Comparison of ENCODE assay signal across 17 cellular contexts in the genomic region with DNA sequence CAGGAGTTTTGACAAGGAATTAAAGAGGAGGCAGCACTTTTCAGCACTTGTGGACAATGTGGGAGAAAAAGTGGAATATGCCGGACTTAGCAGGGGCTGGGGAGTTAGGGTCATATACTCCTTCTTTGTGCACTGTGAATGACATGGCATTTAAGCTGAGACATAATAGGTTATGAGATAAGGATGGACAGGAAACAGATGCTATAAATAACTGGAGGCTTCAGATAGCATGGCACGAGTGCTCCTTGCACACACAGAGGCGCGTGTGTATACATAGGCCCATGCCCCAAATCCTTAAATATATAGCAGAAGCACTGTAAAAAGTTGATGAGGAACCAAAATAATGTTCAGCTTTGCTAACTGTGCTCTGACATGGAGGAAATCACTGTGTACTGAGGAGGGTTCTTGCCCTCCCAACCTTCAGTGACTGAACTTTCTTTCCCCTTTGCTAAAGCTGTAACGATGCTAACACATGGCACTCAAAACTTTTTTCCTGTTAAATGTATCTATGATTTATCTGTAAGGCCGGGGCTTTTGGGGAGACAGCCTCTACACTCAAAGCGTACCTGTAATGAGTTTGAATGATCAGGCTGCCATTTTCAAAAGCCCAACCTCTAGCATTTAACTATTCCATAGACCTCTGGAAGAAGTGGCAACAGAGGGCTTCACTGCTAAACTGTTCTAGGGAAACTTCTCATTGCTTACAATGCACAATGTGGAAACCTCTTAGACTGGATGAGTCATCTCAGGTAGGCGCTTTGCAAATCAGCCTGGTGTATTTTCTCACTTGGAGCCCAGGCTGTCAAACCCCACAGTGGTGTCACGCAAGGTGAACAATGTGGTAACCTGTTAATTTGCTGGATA.
"Had no signal": no experiment of that assay in that cellular context is flagged by ENCODE, and none has a peak within 500 bp of the region (broad histone marks: within the 10 kb centered on the region; RNA-seq: fewer than 3 reads in every experiment).

No MANE protein-coding gene starts in this region.

- H3K4me1 ChIP-seq: gastrocnemius medialis, right lobe of liver had no signal

- H3K36me3 ChIP-seq: gastrocnemius medialis, right lobe of liver had no signal

- ATAC-seq: activated CD4-positive, CD25-positive, alpha-beta regulatory T cell treated with anti-CD3 and anti-CD28 coated beads, Interleukin-2, amount 50 U/mL, for 24 hours; gastrocnemius medialis; natural killer cell treated with Interleukin-12 subunit alpha and Interleukin-12 subunit beta and Interleukin-15 and Interleukin-18, amount 100 ng/mL, for 72 hours; right lobe of liver had no signal

- H3K27me3 ChIP-seq: gastrocnemius medialis, right lobe of liver had no signal

- H3K4me3 ChIP-seq: dorsolateral prefrontal cortex, gastrocnemius medialis, right lobe of liver, smooth muscle cell had no signal

- H3K4me2 ChIP-seq: smooth muscle cell had no signal

- H3K9me3 ChIP-seq: gastrocnemius medialis, right lobe of liver had no signal

- H3K27ac ChIP-seq: dorsolateral prefrontal cortex, gastrocnemius medialis, right lobe of liver had no signal

- DNase-seq: activated CD4-positive, alpha-beta T cell treated with anti-CD3 and anti-CD28 coated beads, Interleukin-2, amount 50 U/mL, for 1 hour; activated naive CD4-positive, alpha-beta T cell treated with anti-CD3 and anti-CD28 coated beads, Interleukin-2, amount 10 ng/mL, durations not matched to agents 7 days and 5 days; activated T-cell treated with anti-CD3 and anti-CD28 coated beads, Interleukin-2, amount 50 U/mL, for 1 hour; dorsolateral prefrontal cortex; endodermal cell; erythroblast; gastrocnemius medialis; occipital lobe; right lobe of liver; stimulated activated CD4-positive, alpha-beta T cell treated with anti-CD3 and anti-CD28 coated beads, Interleukin-4, amount 100 ng/mL, for 4 hours; stimulated activated CD8-positive, alpha-beta memory T cell treated with anti-CD3 and anti-CD28 coated beads, Interleukin-4, amount 100 ng/mL, for 48 hours; stimulated activated naive CD4-positive, alpha-beta T cell treated with Interleukin-2 at 50 U/mL for 16 hours; T-helper 2 cell; trophoblast cell had no signal
